39 cellular contexts compared by ENCODE assay signal in the genomic region with DNA sequence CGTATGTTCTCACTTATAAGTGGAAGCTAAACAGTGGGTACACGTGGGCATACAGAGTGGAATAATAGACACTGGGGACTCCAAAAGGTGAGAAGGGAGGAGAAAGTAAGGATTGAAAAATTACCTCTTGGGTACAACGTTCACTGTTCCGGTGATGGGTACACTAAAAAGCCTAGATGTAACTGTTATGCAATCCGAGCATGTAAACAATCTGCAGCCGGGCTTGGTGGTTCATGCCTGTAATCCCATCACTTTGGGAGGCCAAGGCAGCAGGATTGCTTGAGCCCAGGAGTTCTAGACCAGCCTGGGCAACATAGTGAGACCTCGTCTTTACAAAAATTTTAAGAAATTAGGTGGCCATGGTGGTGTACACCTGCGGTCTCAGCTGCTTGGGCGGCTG. TPM values are rescaled to one million over a fixed set of nuclear protein-coding genes. Genes with fewer than 3 reads are reported as not detected.
"Had no signal": no experiment of that assay in that cellular context is flagged by ENCODE, and none has a peak within 500 bp of the region (broad histone marks: within the 10 kb centered on the region; RNA-seq: fewer than 3 reads in every experiment).

No MANE protein-coding gene starts in this region.

- H3K27me3 Mint-ChIP-seq: activated CD4-positive, alpha-beta T cell treated with anti-CD3 and anti-CD28 coated beads, Interleukin-2, amount 10 ng/mL, durations not matched to agents 7 days and 5 days had no signal

- H3K36me3 Mint-ChIP-seq: activated CD8-positive, alpha-beta memory T cell treated with anti-CD3 and anti-CD28 coated beads, Interleukin-2, amount 10 ng/mL, durations not matched to agents 7 days and 5 days; activated naive CD4-positive, alpha-beta T cell treated with anti-CD3 and anti-CD28 coated beads, Interleukin-2, amount 50 U/mL, for 72 hours; activated naive CD8-positive, alpha-beta T cell treated with anti-CD3 and anti-CD28 coated beads for 36 hours; brain had no signal

- H3K9me3 ChIP-seq: adrenal gland, ascending aorta had no signal

- FAIRE-seq: bronchial epithelial cell, TTC549 had no signal

- H3K4me1 ChIP-seq: ascending aorta had no signal

- DNase-seq: activated CD4-positive, alpha-beta memory T cell treated with anti-CD3 and anti-CD28 coated beads, Interleukin-2, amount 10 ng/mL, durations not matched to agents 7 days and 5 days; activated CD4-positive, alpha-beta T cell treated with anti-CD3 and anti-CD28 coated beads for 1 hour; activated CD4-positive, alpha-beta T cell treated with anti-CD3 and anti-CD28 coated beads for 36 hours; activated CD4-positive, alpha-beta T cell treated with anti-CD3 and anti-CD28 coated beads for 48 hours; activated CD4-positive, alpha-beta T cell treated with anti-CD3 and anti-CD28 coated beads, Interleukin-2, amount 10 ng/mL, durations not matched to agents 7 days and 5 days; activated CD4-positive, alpha-beta T cell treated with anti-CD3 and anti-CD28 coated beads, Interleukin-2, amount 50 U/mL, for 48 hours; activated CD4-positive, CD25-positive, alpha-beta regulatory T cell; activated CD8-positive, alpha-beta memory T cell treated with anti-CD3 and anti-CD28 coated beads for 24 hours; activated CD8-positive, alpha-beta memory T cell treated with anti-CD3 and anti-CD28 coated beads, Interleukin-2, amount 10 ng/mL, durations not matched to agents 7 days and 5 days; activated CD8-positive, alpha-beta memory T cell treated with anti-CD3 and anti-CD28 coated beads, Interleukin-2, amount 50 U/mL, for 48 hours; activated CD8-positive, alpha-beta T cell treated with anti-CD3 and anti-CD28 coated beads, Interleukin-2, amount 10 ng/mL, durations not matched to agents 7 days and 5 days; activated effector memory CD4-positive, alpha-beta T cell treated with Interleukin-2 at 50 U/mL for 16 hours; activated gamma-delta T cell treated with Interleukin-2 at 50 U/mL for 16 hours; activated naive CD4-positive, alpha-beta T cell; activated naive CD4-positive, alpha-beta T cell treated with anti-CD3 and anti-CD28 coated beads for 36 hours; activated naive CD4-positive, alpha-beta T cell treated with anti-CD3 and anti-CD28 coated beads, Interleukin-2, amount 50 U/mL, for 16 hours; activated naive CD8-positive, alpha-beta T cell treated with anti-CD3 and anti-CD28 coated beads for 36 hours; activated T-cell treated with anti-CD3 and anti-CD28 coated beads, Interleukin-2, amount 50 U/mL, for 24 hours; activated T-cell treated with anti-CD3 and anti-CD28 coated beads, Interleukin-2, amount 50 U/mL, for 48 hours; adrenal gland; amygdala; anterior cingulate cortex; caudate nucleus; cerebellar nuclear complex; T-helper 1 cell; T-helper 2 cell; T-helper 9 cell had no signal

- H3K4me3 ChIP-seq: adrenal gland, ascending aorta, cardiac muscle cell had no signal

- H3K4me1 Mint-ChIP-seq: activated CD4-positive, alpha-beta memory T cell treated with anti-CD3 and anti-CD28 coated beads, Interleukin-2, amount 10 ng/mL, durations not matched to agents 7 days and 5 days; activated CD4-positive, alpha-beta T cell treated with anti-CD3 and anti-CD28 coated beads, Interleukin-2, amount 10 ng/mL, durations not matched to agents 7 days and 5 days; activated CD8-positive, alpha-beta memory T cell treated with anti-CD3 and anti-CD28 coated beads, Interleukin-2, amount 10 ng/mL, durations not matched to agents 7 days and 5 days; activated naive CD8-positive, alpha-beta T cell treated with anti-CD3 and anti-CD28 coated beads for 36 hours; central memory CD8-positive, alpha-beta T cell had no signal

- H3K27ac Mint-ChIP-seq: activated CD4-positive, alpha-beta memory T cell treated with anti-CD3 and anti-CD28 coated beads, Interleukin-2, amount 10 ng/mL, durations not matched to agents 7 days and 5 days; activated CD4-positive, alpha-beta T cell treated with anti-CD3 and anti-CD28 coated beads for 36 hours; activated CD4-positive, alpha-beta T cell treated with anti-CD3 and anti-CD28 coated beads, Interleukin-2, amount 10 ng/mL, durations not matched to agents 7 days and 5 days; activated CD8-positive, alpha-beta memory T cell treated with anti-CD3 and anti-CD28 coated beads, Interleukin-2, amount 10 ng/mL, durations not matched to agents 7 days and 5 days; activated CD8-positive, alpha-beta T cell treated with anti-CD3 and anti-CD28 coated beads, Interleukin-2, amount 10 ng/mL, durations not matched to agents 7 days and 5 days; activated naive CD4-positive, alpha-beta T cell treated with anti-CD3 and anti-CD28 coated beads for 36 hours; activated naive CD4-positive, alpha-beta T cell treated with anti-CD3 and anti-CD28 coated beads, Interleukin-2, amount 50 U/mL, for 72 hours; activated naive CD8-positive, alpha-beta T cell treated with anti-CD3 and anti-CD28 coated beads for 36 hours; activated T-cell treated with anti-CD3 and anti-CD28 coated beads, Interleukin-2, amount 50 U/mL, for 24 hours; activated T-helper 2 cell treated with anti-CD3 and anti-CD28 coated beads, Interferon-gamma antibody, Interleukin-2, Interleukin-4, amounts not matched to agents 10 μg/mL and 5 μg/mL and 100 μg/mL, durations not matched to agents 14 hours and 24 hours and 36 hours; brain; T-helper 1 cell treated with Interleukin-12 subunit alpha and Interleukin-12 subunit beta and Interleukin-4 antibody, amounts not matched to agents 30 μg/mL and 1 μg/mL, for 36 hours; T-helper 2 cell treated with Interferon-gamma antibody and Interleukin-4, amounts not matched to agents 5 μg/mL and 100 μg/mL, for 36 hours had no signal

- H3K36me3 ChIP-seq: adrenal gland, ascending aorta, cardiac muscle cell had no signal

- H3K4me3 Mint-ChIP-seq: activated CD4-positive, alpha-beta memory T cell treated with anti-CD3 and anti-CD28 coated beads, Interleukin-2, amount 10 ng/mL, durations not matched to agents 7 days and 5 days; activated CD4-positive, alpha-beta T cell treated with anti-CD3 and anti-CD28 coated beads for 36 hours; activated CD4-positive, alpha-beta T cell treated with anti-CD3 and anti-CD28 coated beads, Interleukin-2, amount 10 ng/mL, durations not matched to agents 7 days and 5 days; activated CD8-positive, alpha-beta memory T cell treated with anti-CD3 and anti-CD28 coated beads, Interleukin-2, amount 10 ng/mL, durations not matched to agents 7 days and 5 days; activated CD8-positive, alpha-beta T cell treated with anti-CD3 and anti-CD28 coated beads, Interleukin-2, amount 10 ng/mL, durations not matched to agents 7 days and 5 days; activated naive CD4-positive, alpha-beta T cell treated with anti-CD3 and anti-CD28 coated beads for 36 hours; activated naive CD8-positive, alpha-beta T cell treated with anti-CD3 and anti-CD28 coated beads for 36 hours; activated T-cell treated with anti-CD3 and anti-CD28 coated beads, Interleukin-2, amount 50 U/mL, for 24 hours; brain; central memory CD8-positive, alpha-beta T cell; T-helper 1 cell treated with Interleukin-12 subunit alpha and Interleukin-12 subunit beta and Interleukin-4 antibody, amounts not matched to agents 30 μg/mL and 1 μg/mL, for 36 hours; T-helper 2 cell treated with Interferon-gamma antibody and Interleukin-4, amounts not matched to agents 5 μg/mL and 100 μg/mL, for 36 hours had no signal

- H3K27ac ChIP-seq: adrenal gland, ascending aorta, cardiac muscle cell, VCaP had no signal

- H3K9me3 Mint-ChIP-seq: activated CD4-positive, alpha-beta memory T cell treated with anti-CD3 and anti-CD28 coated beads, Interleukin-2, amount 10 ng/mL, durations not matched to agents 7 days and 5 days; activated CD4-positive, alpha-beta T cell treated with anti-CD3 and anti-CD28 coated beads, Interleukin-2, amount 10 ng/mL, durations not matched to agents 7 days and 5 days; activated naive CD4-positive, alpha-beta T cell treated with anti-CD3 and anti-CD28 coated beads for 36 hours; activated naive CD4-positive, alpha-beta T cell treated with anti-CD3 and anti-CD28 coated beads, Interleukin-2, amount 50 U/mL, for 72 hours; activated naive CD8-positive, alpha-beta T cell treated with anti-CD3 and anti-CD28 coated beads for 36 hours; activated T-cell treated with anti-CD3 and anti-CD28 coated beads, Interleukin-2, amount 50 U/mL, for 24 hours; activated T-helper 2 cell treated with anti-CD3 and anti-CD28 coated beads, Interferon-gamma antibody, Interleukin-2, Interleukin-4, amounts not matched to agents 10 μg/mL and 5 μg/mL and 100 μg/mL, durations not matched to agents 14 hours and 24 hours and 36 hours; brain; central memory CD8-positive, alpha-beta T cell; T-helper 1 cell treated with Interleukin-12 subunit alpha and Interleukin-12 subunit beta and Interleukin-4 antibody, amounts not matched to agents 30 μg/mL and 1 μg/mL, for 36 hours; T-helper 2 cell treated with Interferon-gamma antibody and Interleukin-4, amounts not matched to agents 5 μg/mL and 100 μg/mL, for 36 hours had no signal

- ATAC-seq: activated CD4-positive, alpha-beta T cell treated with anti-CD3 and anti-CD28 coated beads for 36 hours; activated CD4-positive, CD25-positive, alpha-beta regulatory T cell treated with anti-CD3 and anti-CD28 coated beads, Interleukin-2, amount 50 U/mL, for 24 hours; activated CD8-positive, alpha-beta memory T cell treated with anti-CD3 and anti-CD28 coated beads, Interleukin-2, amount 10 ng/mL, durations not matched to agents 7 days and 5 days; activated CD8-positive, alpha-beta T cell treated with anti-CD3 and anti-CD28 coated beads, Interleukin-2, amount 10 ng/mL, durations not matched to agents 7 days and 5 days; activated naive CD4-positive, alpha-beta T cell treated with anti-CD3 and anti-CD28 coated beads, Interleukin-2, amount 50 U/mL, for 72 hours had no signal

- H3K27me3 ChIP-seq: adrenal gland, ascending aorta, cardiac muscle cell had no signal

RNA-seq across cellular contexts. Expression of a gene that starts 33.1 kb away (rescaled TPM):
- total RNA-seq: activated CD4-positive, alpha-beta memory T cell treated with anti-CD3 and anti-CD28 coated beads, Interleukin-2, amount 10 ng/mL, durations not matched to agents 7 days and 5 days; activated CD4-positive, alpha-beta T cell treated with anti-CD3 and anti-CD28 coated beads for 36 hours; activated CD4-positive, alpha-beta T cell treated with anti-CD3 and anti-CD28 coated beads, Interleukin-2, amount 10 ng/mL, durations not matched to agents 7 days and 5 days; activated CD8-positive, alpha-beta memory T cell treated with anti-CD3 and anti-CD28 coated beads, Interleukin-2, amount 10 ng/mL, durations not matched to agents 7 days and 5 days; activated CD8-positive, alpha-beta T cell treated with anti-CD3 and anti-CD28 coated beads, Interleukin-2, amount 10 ng/mL, durations not matched to agents 7 days and 5 days; activated naive CD4-positive, alpha-beta T cell treated with anti-CD3 and anti-CD28 coated beads for 36 hours; activated naive CD4-positive, alpha-beta T cell treated with anti-CD3 and anti-CD28 coated beads, Interleukin-2, amount 50 U/mL, for 72 hours; activated naive CD8-positive, alpha-beta T cell treated with anti-CD3 and anti-CD28 coated beads for 36 hours; activated T-helper 2 cell treated with anti-CD3 and anti-CD28 coated beads, Interferon-gamma antibody, Interleukin-2, Interleukin-4, amounts not matched to agents 10 μg/mL and 5 μg/mL and 100 μg/mL, durations not matched to agents 14 hours and 24 hours and 36 hours; bronchial epithelial cell had no signal
